In the genomic region with DNA sequence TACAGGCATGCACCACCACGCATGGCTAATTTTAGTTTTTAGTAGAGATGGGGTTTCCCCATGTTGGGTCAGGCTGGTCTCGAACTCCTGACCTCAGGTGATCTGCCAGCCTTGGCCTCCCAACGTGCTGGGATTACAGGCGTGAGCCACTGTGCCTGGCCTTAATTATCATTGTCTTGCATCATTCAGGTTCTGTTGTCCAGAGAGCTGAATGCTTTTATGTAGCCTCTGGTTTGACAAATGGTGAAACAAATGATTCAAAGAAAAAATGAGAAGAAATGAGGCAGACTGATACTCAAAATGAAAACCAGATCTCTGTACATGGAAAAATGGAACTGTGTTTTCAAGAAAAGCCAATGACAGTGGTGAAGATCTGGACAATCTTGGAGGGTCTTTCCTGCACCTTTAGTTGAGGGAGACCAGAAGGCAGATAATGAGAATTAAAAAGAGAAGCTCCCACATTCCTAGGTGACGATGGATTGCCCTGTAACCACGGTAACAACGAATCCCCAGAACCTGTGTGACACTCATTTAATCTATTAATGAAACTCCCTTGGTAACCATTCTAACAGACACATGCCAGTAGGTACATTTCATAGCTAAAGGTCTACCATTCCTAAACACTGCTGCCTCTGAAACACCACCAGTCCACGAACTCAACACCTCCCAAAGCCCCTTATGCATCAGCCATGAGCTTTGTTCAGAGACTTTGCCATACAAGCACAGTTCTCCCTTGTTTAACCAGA, we compare ENCODE assay signal across 20 cellular contexts. TPM values are rescaled to one million over a fixed set of nuclear protein-coding genes. Genes with fewer than 3 reads are reported as not detected.
A peak's percentile ranks its signal among the peaks of the same experiment; 100 is the strongest.
DNase-seq lines count a peak whose midpoint lies in the region; ATAC-seq, FAIRE-seq and TF ChIP-seq lines count a peak whose summit lies in the region.
"Had no signal": no experiment of that assay in that cellular context is flagged by ENCODE, and none has a peak within 500 bp of the region (broad histone marks: within the 10 kb centered on the region; RNA-seq: fewer than 3 reads in every experiment).

No MANE protein-coding gene starts in this region.

- no peak for FAIRE-seq in urothelium cell line (lab: Jason Lieb, UNC)
- FAIRE-seq: D721Med had no signal

- TF ChIP-seq CTCF in AG10803 (conservative IDR thresholded peaks at IDR 0.05; ENCODE audit: low read length) (no peak), GM23338 (conservative IDR thresholded peaks at IDR 0.05; ENCODE audit: low read depth in 2 of 2) (no peak), foreskin fibroblast (IDR thresholded peaks at IDR 0.05; ENCODE audit: low read depth, low read length) (no peak)

- H3K9me3 Mint-ChIP-seq in GM23338 = no peaks in the 10 kb centered on the region
- H3K9me3 Mint-ChIP-seq in activated naive CD8-positive, alpha-beta T cell treated with anti-CD3 and anti-CD28 coated beads, Interleukin-2, amount 50 U/mL, for 24 hours = no peaks in the 10 kb centered on the region
- H3K9me3 Mint-ChIP-seq: CD8-positive, alpha-beta T cell had no signal

- DNase-seq in AG10803 (ENCODE audit: low read depth) = peak; percentile 78
- DNase-seq in GM23338 (ENCODE audit: low spot score) = peak; percentile 25
- no peak for DNase-seq in activated naive CD8-positive, alpha-beta T cell treated with anti-CD3 and anti-CD28 coated beads, Interleukin-2, amount 50 U/mL, for 24 hours
- DNase-seq in foreskin fibroblast = peak; percentile 25 to 53
- DNase-seq in urothelium cell line (ENCODE audit: low spot score) = no peak
- no peak for DNase-seq in LoVo (ENCODE audit: low spot score)
- no peak for DNase-seq in inferior parietal cortex (ENCODE audit: extremely low spot score)
- DNase-seq in NCI-H524 (lab: John Stamatoyannopoulos, UW) = no peak
- DNase-seq: ACHN; BE2C; CD8-positive, alpha-beta T cell; MM.1S; NCI-H1105 treated with DMSO at 0.1 percent for 48 hours; NCI-H187; NCI-H446; NCI-H748 treated with DMSO at 0.1 percent for 48 hours; PC-3 had no signal

- H3K27ac Mint-ChIP-seq in GM23338 = no peak overlapping the region
- peak overlapping the region; percentile 69 for H3K27ac Mint-ChIP-seq in activated naive CD8-positive, alpha-beta T cell treated with anti-CD3 and anti-CD28 coated beads, Interleukin-2, amount 50 U/mL, for 24 hours
- H3K27ac Mint-ChIP-seq: CD8-positive, alpha-beta T cell had no signal

- H2AFZ ChIP-seq in GM23338 = no peak overlapping the region

- ATAC-seq in GM23338 = no peak
- no peak for ATAC-seq in activated naive CD8-positive, alpha-beta T cell treated with anti-CD3 and anti-CD28 coated beads, Interleukin-2, amount 50 U/mL, for 24 hours
- ATAC-seq: CD8-positive, alpha-beta T cell; PC-3 had no signal

- no peaks in the 10 kb centered on the region for H3F3A ChIP-seq in GM23338 (replicated peaks; ENCODE audit: low read depth)

- H3K36me3 ChIP-seq in GM23338 (ENCODE audit: insufficient read depth) = no peaks in the 10 kb centered on the region
- H3K36me3 ChIP-seq: BE2C had no signal

- no peaks in the 10 kb centered on the region for H3K27me3 ChIP-seq in GM23338 (ENCODE audit: insufficient read depth)

- no peaks in the 10 kb centered on the region for H3K36me3 Mint-ChIP-seq in GM23338 (ENCODE audit: low read depth)
- H3K36me3 Mint-ChIP-seq in activated naive CD8-positive, alpha-beta T cell treated with anti-CD3 and anti-CD28 coated beads, Interleukin-2, amount 50 U/mL, for 24 hours (ENCODE audit: low read depth) = peaks cover 4% of the 10 kb centered on the region
- H3K36me3 Mint-ChIP-seq: CD8-positive, alpha-beta T cell had no signal

- H3K79me2 ChIP-seq in GM23338 (replicated peaks; ENCODE audit: insufficient read depth) = no peaks in the 10 kb centered on the region

- no peaks in the 10 kb centered on the region for H4K20me1 ChIP-seq in GM23338 (replicated peaks; ENCODE audit: insufficient read depth)

- no peaks in the 10 kb centered on the region for H3K27me3 Mint-ChIP-seq in GM23338 (ENCODE audit: insufficient read depth, low read depth, poor library complexity)
- peaks cover 8% of the 10 kb centered on the region for H3K27me3 Mint-ChIP-seq in activated naive CD8-positive, alpha-beta T cell treated with anti-CD3 and anti-CD28 coated beads, Interleukin-2, amount 50 U/mL, for 24 hours

- H3K27ac ChIP-seq in GM23338 (ENCODE audit: low read depth) = no peak overlapping the region
- H3K27ac ChIP-seq: KMS-11 had no signal

- H3K4me1 ChIP-seq in GM23338 (ENCODE audit: insufficient read depth) = no peaks in the 10 kb centered on the region
- H3K4me1 ChIP-seq: BE2C had no signal

- no peaks in the 10 kb centered on the region for H3K9me2 ChIP-seq in GM23338 (ENCODE audit: insufficient read depth)

- H3K4me2 ChIP-seq in GM23338 = no peak overlapping the region
- H3K4me2 ChIP-seq: KMS-11 had no signal

- H3K4me3 Mint-ChIP-seq in GM23338 = no peak overlapping the region
- no peak overlapping the region for H3K4me3 Mint-ChIP-seq in activated naive CD8-positive, alpha-beta T cell treated with anti-CD3 and anti-CD28 coated beads, Interleukin-2, amount 50 U/mL, for 24 hours
- H3K4me3 Mint-ChIP-seq: CD8-positive, alpha-beta T cell had no signal

- H3K4me1 Mint-ChIP-seq in GM23338 = no peaks in the 10 kb centered on the region
- peaks cover 64% of the 10 kb centered on the region for H3K4me1 Mint-ChIP-seq in activated naive CD8-positive, alpha-beta T cell treated with anti-CD3 and anti-CD28 coated beads, Interleukin-2, amount 50 U/mL, for 24 hours

- no peak overlapping the region for H3K4me3 ChIP-seq in AG10803 (ENCODE audit: low read length)
- H3K4me3 ChIP-seq in GM23338 = no peak overlapping the region
- H3K4me3 ChIP-seq in foreskin fibroblast (ENCODE audit: low read depth in 1 of 2, low read length in 2 of 2) = no peak overlapping the region

TF ChIP-seq in GM23338, 12 proteins besides CTCF, POLR2A, EP300 and RAD21:
- TF ChIP-seq ZNF331 (CRISPR knock-in tag; IDR thresholded peaks at IDR 0.05; ENCODE audit: low read depth) = no peak
- TF ChIP-seq, protein P1, sequence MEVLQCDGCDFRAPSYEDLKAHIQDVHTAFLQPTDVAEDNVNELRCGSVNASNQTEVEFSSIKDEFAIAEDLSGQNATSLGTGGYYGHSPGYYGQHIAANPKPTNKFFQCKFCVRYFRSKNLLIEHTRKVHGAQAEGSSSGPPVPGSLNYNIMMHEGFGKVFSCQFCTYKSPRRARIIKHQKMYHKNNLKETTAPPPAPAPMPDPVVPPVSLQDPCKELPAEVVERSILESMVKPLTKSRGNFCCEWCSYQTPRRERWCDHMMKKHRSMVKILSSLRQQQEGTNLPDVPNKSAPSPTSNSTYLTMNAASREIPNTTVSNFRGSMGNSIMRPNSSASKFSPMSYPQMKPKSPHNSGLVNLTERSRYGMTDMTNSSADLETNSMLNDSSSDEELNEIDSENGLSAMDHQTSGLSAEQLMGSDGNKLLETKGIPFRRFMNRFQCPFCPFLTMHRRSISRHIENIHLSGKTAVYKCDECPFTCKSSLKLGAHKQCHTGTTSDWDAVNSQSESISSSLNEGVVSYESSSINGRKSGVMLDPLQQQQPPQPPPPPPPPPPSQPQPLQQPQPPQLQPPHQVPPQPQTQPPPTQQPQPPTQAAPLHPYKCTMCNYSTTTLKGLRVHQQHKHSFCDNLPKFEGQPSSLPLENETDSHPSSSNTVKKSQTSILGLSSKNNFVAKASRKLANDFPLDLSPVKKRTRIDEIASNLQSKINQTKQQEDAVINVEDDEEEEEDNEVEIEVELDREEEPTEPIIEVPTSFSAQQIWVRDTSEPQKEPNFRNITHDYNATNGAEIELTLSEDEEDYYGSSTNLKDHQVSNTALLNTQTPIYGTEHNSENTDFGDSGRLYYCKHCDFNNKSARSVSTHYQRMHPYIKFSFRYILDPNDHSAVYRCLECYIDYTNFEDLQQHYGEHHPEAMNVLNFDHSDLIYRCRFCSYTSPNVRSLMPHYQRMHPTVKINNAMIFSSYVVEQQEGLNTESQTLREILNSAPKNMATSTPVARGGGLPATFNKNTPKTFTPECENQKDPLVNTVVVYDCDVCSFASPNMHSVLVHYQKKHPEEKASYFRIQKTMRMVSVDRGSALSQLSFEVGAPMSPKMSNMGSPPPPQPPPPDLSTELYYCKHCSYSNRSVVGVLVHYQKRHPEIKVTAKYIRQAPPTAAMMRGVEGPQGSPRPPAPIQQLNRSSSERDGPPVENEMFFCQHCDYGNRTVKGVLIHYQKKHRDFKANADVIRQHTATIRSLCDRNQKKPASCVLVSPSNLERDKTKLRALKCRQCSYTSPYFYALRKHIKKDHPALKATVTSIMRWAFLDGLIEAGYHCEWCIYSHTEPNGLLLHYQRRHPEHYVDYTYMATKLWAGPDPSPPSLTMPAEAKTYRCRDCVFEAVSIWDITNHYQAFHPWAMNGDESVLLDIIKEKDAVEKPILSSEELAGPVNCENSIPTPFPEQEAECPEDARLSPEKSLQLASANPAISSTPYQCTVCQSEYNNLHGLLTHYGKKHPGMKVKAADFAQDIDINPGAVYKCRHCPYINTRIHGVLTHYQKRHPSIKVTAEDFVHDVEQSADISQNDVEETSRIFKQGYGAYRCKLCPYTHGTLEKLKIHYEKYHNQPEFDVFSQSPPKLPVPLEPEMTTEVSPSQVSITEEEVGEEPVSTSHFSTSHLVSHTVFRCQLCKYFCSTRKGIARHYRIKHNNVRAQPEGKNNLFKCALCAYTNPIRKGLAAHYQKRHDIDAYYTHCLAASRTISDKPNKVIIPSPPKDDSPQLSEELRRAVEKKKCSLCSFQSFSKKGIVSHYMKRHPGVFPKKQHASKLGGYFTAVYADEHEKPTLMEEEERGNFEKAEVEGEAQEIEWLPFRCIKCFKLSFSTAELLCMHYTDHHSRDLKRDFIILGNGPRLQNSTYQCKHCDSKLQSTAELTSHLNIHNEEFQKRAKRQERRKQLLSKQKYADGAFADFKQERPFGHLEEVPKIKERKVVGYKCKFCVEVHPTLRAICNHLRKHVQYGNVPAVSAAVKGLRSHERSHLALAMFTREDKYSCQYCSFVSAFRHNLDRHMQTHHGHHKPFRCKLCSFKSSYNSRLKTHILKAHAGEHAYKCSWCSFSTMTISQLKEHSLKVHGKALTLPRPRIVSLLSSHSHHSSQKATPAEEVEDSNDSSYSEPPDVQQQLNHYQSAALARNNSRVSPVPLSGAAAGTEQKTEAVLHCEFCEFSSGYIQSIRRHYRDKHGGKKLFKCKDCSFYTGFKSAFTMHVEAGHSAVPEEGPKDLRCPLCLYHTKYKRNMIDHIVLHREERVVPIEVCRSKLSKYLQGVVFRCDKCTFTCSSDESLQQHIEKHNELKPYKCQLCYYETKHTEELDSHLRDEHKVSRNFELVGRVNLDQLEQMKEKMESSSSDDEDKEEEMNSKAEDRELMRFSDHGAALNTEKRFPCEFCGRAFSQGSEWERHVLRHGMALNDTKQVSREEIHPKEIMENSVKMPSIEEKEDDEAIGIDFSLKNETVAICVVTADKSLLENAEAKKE (CRISPR knock-in tag; IDR thresholded peaks at IDR 0.05) = no peak
- TF ChIP-seq EZH2phosphoT487 (IDR thresholded peaks at IDR 0.05; ENCODE audit: unreplicated experiment) = no peak
- no peak for TF ChIP-seq ZNF114 (CRISPR knock-in tag; IDR thresholded peaks at IDR 0.05)

RNA-seq across cellular contexts. Expression of a gene that starts 1.6 kb away (rescaled TPM):
- not detected in 2 replicates for total RNA-seq in GM23338 (2014; rRNA removed; shearing (Covaris generic))
- not detected in 2 replicates for polyA plus RNA-seq in GM23338 (2016; fragmentation: Nextera tagmentation; extraction: Ambion mirVana)
- total RNA-seq: CD8-positive, alpha-beta T cell; H4 had no signal

RNA-seq across cellular contexts. Expression of a gene that starts 22.8 kb away (rescaled TPM):
- total RNA-seq in GM23338 (2014; rRNA removed; shearing (Covaris generic)) = not detected in 2 replicates
- not detected in 2 replicates for polyA plus RNA-seq in GM23338 (2016; fragmentation: Nextera tagmentation; extraction: Ambion mirVana)
- total RNA-seq: CD8-positive, alpha-beta T cell; H4; PC-3 had no signal

Comparison
In these comparisons a context has a peak if more than half of its experiments do, and no peak if none do; other contexts are left out.
1. DNase-seq: peak in AG10803 (single experiment), GM23338 (single experiment) and foreskin fibroblast (2 of 2); none in activated naive CD8-positive, alpha-beta T cell treated with anti-CD3 and anti-CD28 coated beads, Interleukin-2, amount 50 U/mL, for 24 hours (single experiment), urothelium cell line (single experiment), LoVo (single experiment), inferior parietal cortex (single experiment) and NCI-H524 (0 of 2).